Comparison of ENCODE assay signal across 1 cellular context in genomic region chr10:132402781-132403241, GRCh38.
A peak's percentile ranks its signal among the peaks of the same experiment; 100 is the strongest.
TF ChIP-seq lines count a peak whose summit lies in the region.

No MANE protein-coding gene starts in this region.

TF ChIP-seq in HepG2, 621 proteins besides CTCF, POLR2A, EP300 and RAD21:
- TF ChIP-seq ZNF614 (CRISPR knock-in tag; IDR thresholded peaks at IDR 0.05; ENCODE audit: borderline replicate concordance) = no peak
- peak; percentile 8 for TF ChIP-seq AGO2 (optimal IDR thresholded peaks at IDR 0.05; ENCODE audit: low read depth, low read length)
